ENCODE assay signal across 1 cellular context in the genomic region with DNA sequence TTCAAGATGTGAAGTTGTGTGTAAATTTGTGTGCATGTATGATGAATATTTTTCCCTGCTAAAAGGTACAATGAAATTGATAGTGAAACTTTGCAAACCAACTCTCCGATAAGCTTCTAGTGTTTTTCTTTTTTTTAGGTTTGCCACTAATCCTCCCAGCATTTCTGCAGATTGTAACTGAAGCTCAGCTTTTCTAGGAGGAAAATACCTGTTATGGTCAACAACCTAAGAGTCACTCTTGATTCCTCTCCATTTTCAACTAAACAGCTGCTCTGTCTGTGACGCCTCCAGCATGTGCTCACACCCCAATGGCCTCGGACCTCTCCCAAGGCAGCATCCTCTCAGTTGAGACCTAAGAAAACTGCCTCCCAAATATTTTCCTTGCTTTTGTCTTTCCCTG.
TF ChIP-seq lines count a peak whose summit lies in the region.

No MANE protein-coding gene starts in this region.

TF ChIP-seq in IMR-90, 13 proteins besides CTCF, POLR2A, EP300 and RAD21:
- TF ChIP-seq FOS (IDR thresholded peaks at IDR 0.05; ENCODE audit: low read depth, low read length) (no peak), MAFK (IDR thresholded peaks at IDR 0.05; ENCODE audit: low read depth, low read length) (no peak)
- TF ChIP-seq, protein P1, sequence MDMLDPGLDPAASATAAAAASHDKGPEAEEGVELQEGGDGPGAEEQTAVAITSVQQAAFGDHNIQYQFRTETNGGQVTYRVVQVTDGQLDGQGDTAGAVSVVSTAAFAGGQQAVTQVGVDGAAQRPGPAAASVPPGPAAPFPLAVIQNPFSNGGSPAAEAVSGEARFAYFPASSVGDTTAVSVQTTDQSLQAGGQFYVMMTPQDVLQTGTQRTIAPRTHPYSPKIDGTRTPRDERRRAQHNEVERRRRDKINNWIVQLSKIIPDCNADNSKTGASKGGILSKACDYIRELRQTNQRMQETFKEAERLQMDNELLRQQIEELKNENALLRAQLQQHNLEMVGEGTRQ (IDR thresholded peaks at IDR 0.05; ENCODE audit: low read depth, low read length) = no peak
